ENCODE assay signal across 1 cellular context in genomic region chr5:76303917-76304316, GRCh38.
TF ChIP-seq lines count a peak whose summit lies in the region.

No MANE protein-coding gene starts in this region.

TF ChIP-seq in GM23338, 12 proteins besides CTCF, POLR2A, EP300 and RAD21 (continued from another document):
- TF ChIP-seq ZNF462 (CRISPR knock-in tag; IDR thresholded peaks at IDR 0.05) (no peak), EZH2phosphoT487 (IDR thresholded peaks at IDR 0.05; ENCODE audit: unreplicated experiment) (no peak), EZH2 (IDR thresholded peaks at IDR 0.05; ENCODE audit: low read depth, unreplicated experiment) (no peak), ETS1 (IDR thresholded peaks at IDR 0.05) (no peak)
TF ChIP-seq in GM23338: peak in this region for 0.
